11 cellular contexts compared by ENCODE assay signal in genomic region chr14:61344437-61345143, GRCh38. TPM values are rescaled to one million over a fixed set of nuclear protein-coding genes. Genes with fewer than 3 reads are reported as not detected.
DNase-seq lines count a peak whose midpoint lies in the region; ATAC-seq, FAIRE-seq and TF ChIP-seq lines count a peak whose summit lies in the region.
"Had no signal": no experiment of that assay in that cellular context is flagged by ENCODE, and none has a peak within 500 bp of the region (broad histone marks: within the 10 kb centered on the region; RNA-seq: fewer than 3 reads in every experiment).

No MANE protein-coding gene starts in this region.

- no peak overlapping the region for H3K56ac ChIP-seq in H9 (ENCODE audit: insufficient read length, low read depth, low read length)

- H3K4ac ChIP-seq in H9 (ENCODE audit: low read depth, low read length) = no peak overlapping the region

- H3K4me1 ChIP-seq in endothelial cell of umbilical vein (ENCODE audit: control insufficient read depth, extremely low read depth, insufficient read depth, low read length) (peaks cover 77% of the 10 kb centered on the region), gastrocnemius medialis (peaks cover 19 to 44% of the 10 kb centered on the region in 2 donors), foreskin keratinocyte (peaks cover 27% of the 10 kb centered on the region), H9 (ENCODE audit: insufficient read depth, low read length) (no peaks in the 10 kb centered on the region)

- H2BK20ac ChIP-seq in H9 (ENCODE audit: low read depth, low read length, poor library complexity, severe bottlenecking) = no peak overlapping the region

- H3K4me3 Mint-ChIP-seq in H9 = no peak overlapping the region
- H3K4me3 Mint-ChIP-seq: memory B cell had no signal

- TF ChIP-seq CTCF in endothelial cell of umbilical vein (IDR thresholded peaks at IDR 0.05; ENCODE audit: extremely low read depth in 1 of 2, insufficient read depth in 1 of 2, low read depth in 1 of 2, low read length in 2 of 2) = no peak
- TF ChIP-seq CTCF in gastrocnemius medialis (IDR thresholded peaks at IDR 0.05 in 4 of 5, conservative IDR thresholded peaks at IDR 0.05 in 1 of 5) = no peak
- TF ChIP-seq CTCF in foreskin keratinocyte (conservative IDR thresholded peaks at IDR 0.05) = no peak
- no peak for TF ChIP-seq CTCF in H9 (conservative IDR thresholded peaks at IDR 0.05)

- no peak for TF ChIP-seq POLR2A in GM12891 (IDR thresholded peaks at IDR 0.05; ENCODE audit: low read depth, low read length)
- no peak for TF ChIP-seq POLR2A in endothelial cell of umbilical vein (IDR thresholded peaks at IDR 0.05; ENCODE audit: low read depth, low read length)
- TF ChIP-seq POLR2A in gastrocnemius medialis (IDR thresholded peaks at IDR 0.05) = no peak

- H3T11ph ChIP-seq in H9 (ENCODE audit: low read length) = no peak overlapping the region

- H2BK5ac ChIP-seq in H9 (ENCODE audit: insufficient read length, low read length) = no peak overlapping the region

- H3K27me3 ChIP-seq in endothelial cell of umbilical vein (ENCODE audit: control insufficient read depth in 2 of 2, insufficient read depth in 2 of 2, low read length in 2 of 2) (no peaks in the 10 kb centered on the region), gastrocnemius medialis (no peaks in the 10 kb centered on the region), foreskin keratinocyte (no peaks in the 10 kb centered on the region), H9 (ENCODE audit: insufficient read depth, low read length) (no peaks in the 10 kb centered on the region)

- H3K79me1 ChIP-seq in H9 (ENCODE audit: insufficient read depth, low read depth, low read length, poor library complexity, severe bottlenecking) = no peaks in the 10 kb centered on the region

- no peak overlapping the region for H3K4me3 ChIP-seq in endothelial cell of umbilical vein (replicated peaks in 1 of 3; ENCODE audit: insufficient read depth in 1 of 3, low read depth in 1 of 3, low read length in 3 of 3)
- H3K4me3 ChIP-seq in gastrocnemius medialis = no peak overlapping the region

- H2BK120ac ChIP-seq in H9 (ENCODE audit: low read depth, low read length, poor library complexity, severe bottlenecking) = no peak overlapping the region

- H3K18ac ChIP-seq in H9 (ENCODE audit: insufficient read length, low read depth, low read length) = no peak overlapping the region

- H3K79me2 ChIP-seq in endothelial cell of umbilical vein (ENCODE audit: control insufficient read depth, insufficient read depth, low read length) (peaks cover 90% of the 10 kb centered on the region), H9 (ENCODE audit: insufficient read depth, low read length) (no peaks in the 10 kb centered on the region)

- FAIRE-seq in GM12891 (lab: Jason Lieb, UNC) (peak; percentile 62), endothelial cell of umbilical vein (lab: Jason Lieb, UNC) (peak; percentile 66)

- DNase-seq in GM12891 (ENCODE audit: insufficient read length, low spot score) = no peak
- peak; percentile 54 for DNase-seq in NOMO-1 treated with DMSO at 0.1 percent for 48 hours (lab: John Stamatoyannopoulos, UW; ENCODE audit: unreplicated experiment)
- DNase-seq in endothelial cell of umbilical vein (ENCODE audit: low read depth, low spot score) = no peak
- no peak for DNase-seq in gastrocnemius medialis
- DNase-seq in foreskin keratinocyte = no peak
- no peak for DNase-seq in H9
- no peak for DNase-seq in hypothalamus (lab: John Stamatoyannopoulos, UW)
- DNase-seq: erythroblast, NCI-H1105 treated with DMSO at 0.1 percent for 48 hours had no signal

- H3K4me2 ChIP-seq in endothelial cell of umbilical vein (ENCODE audit: insufficient read depth, low read length) (no peak overlapping the region), H9 (ENCODE audit: insufficient read depth, insufficient read length, low read length) (no peak overlapping the region)

- CTCF ChIA-PET in endothelial cell of umbilical vein (lab: Charles Lee) = interaction anchor here (1.4 to 3.0 kb wide), 2 partner anchors 10 to 22 kb away, joined by 5 to 17 read pairs; no protein-coding TSS in a partner anchor

- H3K9me1 ChIP-seq in endothelial cell of umbilical vein (replicated peaks; ENCODE audit: control insufficient read depth, extremely low read depth, insufficient read depth, low read length) = no peaks in the 10 kb centered on the region

- peak overlapping the region; percentile 27 for H3K27ac ChIP-seq in endothelial cell of umbilical vein (ENCODE audit: insufficient read depth, low read depth, low read length)
- H3K27ac ChIP-seq in gastrocnemius medialis = peak overlapping the region; percentile 55 to 70 (median 60)
- H3K27ac ChIP-seq in foreskin keratinocyte = no peak overlapping the region
- H3K27ac ChIP-seq in H9 (ENCODE audit: insufficient read length, low read depth, low read length) = no peak overlapping the region

- H3K14ac ChIP-seq in H9 (ENCODE audit: insufficient read depth, low read length) = no peak overlapping the region

- H3K9ac ChIP-seq in endothelial cell of umbilical vein (replicated peaks; ENCODE audit: extremely low read depth, insufficient read depth, low read length) (peak overlapping the region; percentile 8), H9 (ENCODE audit: extremely low read depth, insufficient read length, low read length) (no peak overlapping the region)

- no peak overlapping the region for H2AK5ac ChIP-seq in H9 (ENCODE audit: insufficient read length, low read length)

- no peak overlapping the region for H4K5ac ChIP-seq in H9 (ENCODE audit: insufficient read length, low read depth, low read length)

- H4K91ac ChIP-seq in H9 (ENCODE audit: insufficient read length, low read depth, low read length) = no peak overlapping the region

- H4K20me1 ChIP-seq in endothelial cell of umbilical vein (replicated peaks; ENCODE audit: control insufficient read depth, extremely low read depth, insufficient read depth, low read length) (no peaks in the 10 kb centered on the region), H9 (ENCODE audit: control insufficient read depth, insufficient read depth, insufficient read length) (no peaks in the 10 kb centered on the region)

- no CpG with 5 or more reads among the region's 7 CpGs for WGBS in H9 (ENCODE audit: extremely low coverage, insufficient read length, low lambda C conversion rate)

- H2BK12ac ChIP-seq in H9 (ENCODE audit: insufficient read length, low read depth, low read length) = no peak overlapping the region

- POLR2A ChIA-PET in endothelial cell of umbilical vein (lab: Charles Lee) = interaction anchor here (1.3 kb wide), 1 partner anchor 11 kb away, joined by 3 read pairs; no protein-coding TSS in a partner anchor

- in situ Hi-C loops in gastrocnemius medialis (cut with MboI; ENCODE audit: low sequenced_read_pairs in 4 of 4) = no loop called here

- no peaks in the 10 kb centered on the region for H3K9me3 Mint-ChIP-seq in H9
- H3K9me3 Mint-ChIP-seq: memory B cell had no signal

- H3K36me3 Mint-ChIP-seq in H9 (ENCODE audit: insufficient read depth in 1 of 3, low read depth in 3 of 3) = no peaks in the 10 kb centered on the region

- intact Hi-C loops in endothelial cell of umbilical vein (cut with micrococcal nuclease) = loop anchor here (1.0 kb wide), 1 partner anchor 22 kb away; no protein-coding TSS in a partner anchor
- intact Hi-C loops in gastrocnemius medialis (cut with DNase I; ENCODE audit: low total_unique reads) = no loop called here

- no peak overlapping the region for H2BK15ac ChIP-seq in H9 (ENCODE audit: low read depth, low read length)

- no peak overlapping the region for H2AFZ ChIP-seq in endothelial cell of umbilical vein (ENCODE audit: low read depth, low read length)
- H2AFZ ChIP-seq in H9 (ENCODE audit: low read length) = no peak overlapping the region

- peaks cover 3 to 7% of the 10 kb centered on the region in 2 experiments for H3K4me1 Mint-ChIP-seq in H9

- H3K9me3 ChIP-seq in endothelial cell of umbilical vein (replicated peaks; ENCODE audit: control insufficient read depth, insufficient read depth, low read length) (no peaks in the 10 kb centered on the region), gastrocnemius medialis (no peaks in the 10 kb centered on the region), H9 (ENCODE audit: control insufficient read depth, low read depth, low read length) (no peaks in the 10 kb centered on the region)

- no peak overlapping the region for H3K23ac ChIP-seq in H9 (ENCODE audit: insufficient read length, low read depth, low read length)

- H3K27ac Mint-ChIP-seq in H9 = peak overlapping the region in 1 of 3 experiments; percentile 15; a peak in 1 of 7 replicates
- H3K27ac Mint-ChIP-seq: memory B cell had no signal

- no peaks in the 10 kb centered on the region for H3K36me3 ChIP-seq in endothelial cell of umbilical vein (ENCODE audit: control insufficient read depth in 2 of 2, extremely low read depth in 1 of 2, insufficient read depth in 2 of 2, low read length in 2 of 2)
- no peaks in the 10 kb centered on the region for H3K36me3 ChIP-seq in gastrocnemius medialis

- no peak overlapping the region for H4K8ac ChIP-seq in H9 (replicated peaks; ENCODE audit: insufficient read length, low read depth, low read length)

- dilution Hi-C loops in endothelial cell of umbilical vein (cut with MboI; ENCODE audit: extremely low pct_ligation_motif_present, low sequenced_read_pairs) = no loop called here

- no TSS peak for BruUV-seq in endothelial cell of umbilical vein (replicated peaks; lab: Mats Ljungman, UMichigan)

- H3K27me3 Mint-ChIP-seq in H9 (ENCODE audit: low read depth) = no peaks in the 10 kb centered on the region

- no peaks in the 10 kb centered on the region for H3K23me2 ChIP-seq in H9 (ENCODE audit: insufficient read length, low read depth, low read length, poor library complexity, severe bottlenecking)

- ATAC-seq in gastrocnemius medialis (peak; percentile 58 to 68), foreskin keratinocyte (no peak), GM18870 (IDR thresholded peaks at IDR 0.05; ENCODE audit: unreplicated experiment) (no peak)

TF ChIP-seq in GM12891, 5 proteins besides CTCF, POLR2A, EP300 and RAD21 (continues in another document):
- TF ChIP-seq POLR2AphosphoS5 (IDR thresholded peaks at IDR 0.05; ENCODE audit: low read depth, low read length) = no peak

TF ChIP-seq in endothelial cell of umbilical vein, 7 proteins besides CTCF, POLR2A, EP300 and RAD21 (continues in another document):
- no peak for TF ChIP-seq POLR2AphosphoS5 (IDR thresholded peaks at IDR 0.05; ENCODE audit: insufficient read depth, low read depth, low read length)

RNA-seq across cellular contexts. Expression of gene PRKCH, which starts 23.2 kb away (rescaled TPM):
- polyA plus RNA-seq in GM12891 (2012; ENCODE audit: low read depth, missing spikeins) = 45.7 TPM
- total RNA-seq in endothelial cell of umbilical vein (101 and 103 TPM in 2 replicates), gastrocnemius medialis (10 to 100 TPM; 11.3 to 32.4 (median 16.6) TPM), foreskin keratinocyte (12.7 and 15.2 TPM in 2 replicates), H9 (2021) (5.2 and 6.0 TPM in 2 replicates)
- polyA plus RNA-seq in endothelial cell of umbilical vein (97.7 and 100 TPM in 2 replicates), foreskin keratinocyte (5.6 and 7.9 TPM in 2 replicates)
- polyA plus RNA-seq in endothelial cell of umbilical vein (2011; cell fraction: cytosol; rRNA removed) = 113 and 120 TPM in 2 replicates
- 105 and 108 TPM in 2 replicates for polyA plus RNA-seq in endothelial cell of umbilical vein (2011; cell fraction: nucleus; rRNA removed)
- polyA plus RNA-seq in endothelial cell of umbilical vein (2012) = 54.4 and 93.2 TPM in 2 replicates
- polyA minus RNA-seq in endothelial cell of umbilical vein = 323 and 360 TPM in 2 replicates
- 1.2 TPM for polyA minus RNA-seq in endothelial cell of umbilical vein (2011; cell fraction: cytosol; rRNA and poly(A)+ RNA removed)
- polyA minus RNA-seq in endothelial cell of umbilical vein (2011; cell fraction: nucleus; rRNA and poly(A)+ RNA removed) = 293 and 389 TPM in 2 replicates

Comparison
In these comparisons a context has a peak if more than half of its experiments do, and no peak if none do; other contexts are left out.
1. H3K27ac ChIP-seq: peak in endothelial cell of umbilical vein (single experiment) and gastrocnemius medialis (4 of 4); none in foreskin keratinocyte (single experiment) and H9 (single experiment).
2. ATAC-seq: peak in gastrocnemius medialis (2 of 2); none in foreskin keratinocyte (single experiment) and GM18870 (single experiment).